1 cellular context compared by ENCODE assay signal in the genomic region with DNA sequence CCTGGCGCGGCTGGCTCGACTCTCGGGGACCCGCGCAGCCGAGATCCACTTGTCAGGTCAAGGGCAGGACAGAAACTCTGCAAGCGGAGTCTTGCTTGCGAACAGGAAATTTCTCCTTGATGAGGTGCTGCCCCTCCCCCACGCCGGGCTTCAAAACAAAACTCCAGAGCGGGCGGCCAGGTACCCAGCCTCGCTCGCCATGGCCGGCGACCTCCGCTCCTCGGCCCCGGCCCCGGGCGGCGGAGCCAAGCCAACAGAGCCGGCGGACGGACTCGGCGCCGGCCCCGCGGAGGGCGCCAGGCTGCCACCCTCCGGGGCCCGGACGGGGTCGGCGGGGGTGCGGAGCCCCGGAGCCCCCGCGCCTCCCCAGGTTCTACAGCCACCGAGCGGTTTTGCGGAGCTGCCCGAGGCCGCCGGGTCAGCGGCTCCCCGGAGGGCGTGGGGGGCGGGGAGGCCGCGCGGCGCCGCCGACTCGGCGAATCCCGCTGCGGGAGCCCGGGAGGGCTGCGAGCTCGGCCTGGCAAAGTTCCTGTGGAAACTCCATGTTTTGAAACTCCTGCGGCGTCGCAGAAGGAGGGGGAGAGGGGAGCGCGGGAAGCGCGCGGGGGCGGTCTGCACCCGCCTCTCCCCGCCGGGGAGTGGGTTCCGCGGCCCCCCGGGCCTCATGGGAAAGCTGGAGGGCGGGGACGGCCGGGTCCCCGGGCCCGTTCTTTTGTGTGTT.
A peak's percentile ranks its signal among the peaks of the same experiment; 100 is the strongest.
TF ChIP-seq lines count a peak whose summit lies in the region.

No MANE protein-coding gene starts in this region.

TF ChIP-seq in K562, 482 proteins besides CTCF, POLR2A, EP300 and RAD21 (continued from another document and continues in another):
- TF ChIP-seq, protein P1, sequence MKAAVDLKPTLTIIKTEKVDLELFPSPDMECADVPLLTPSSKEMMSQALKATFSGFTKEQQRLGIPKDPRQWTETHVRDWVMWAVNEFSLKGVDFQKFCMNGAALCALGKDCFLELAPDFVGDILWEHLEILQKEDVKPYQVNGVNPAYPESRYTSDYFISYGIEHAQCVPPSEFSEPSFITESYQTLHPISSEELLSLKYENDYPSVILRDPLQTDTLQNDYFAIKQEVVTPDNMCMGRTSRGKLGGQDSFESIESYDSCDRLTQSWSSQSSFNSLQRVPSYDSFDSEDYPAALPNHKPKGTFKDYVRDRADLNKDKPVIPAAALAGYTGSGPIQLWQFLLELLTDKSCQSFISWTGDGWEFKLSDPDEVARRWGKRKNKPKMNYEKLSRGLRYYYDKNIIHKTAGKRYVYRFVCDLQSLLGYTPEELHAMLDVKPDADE (conservative IDR thresholded peaks at IDR 0.05; ENCODE audit: control insufficient read depth, low read depth, low read length) = 0 out of 2 replicates have a peak, but pooled peaks have one; percentile 19
- TF ChIP-seq HNRNPLL (IDR thresholded peaks at IDR 0.05; ENCODE audit: low read depth, low read length, poor library complexity, severe bottlenecking) = no peak
- TF ChIP-seq FOS (IDR thresholded peaks at IDR 0.05; ENCODE audit: extremely low read depth, insufficient read length) = no peak
- TF ChIP-seq ZNF639 (CRISPR knock-in tag; conservative IDR thresholded peaks at IDR 0.05 in 1 of 2, IDR thresholded peaks at IDR 0.05 in 1 of 2) = peak in 1 of 2 experiments; percentile 66; a peak in 2 of 4 replicates
- TF ChIP-seq ZNF584 (CRISPR knock-in tag; IDR thresholded peaks at IDR 0.05; ENCODE audit: low read depth) = 0 out of 2 replicates have a peak, but pooled peaks have one; percentile 58
- TF ChIP-seq, protein P2, sequence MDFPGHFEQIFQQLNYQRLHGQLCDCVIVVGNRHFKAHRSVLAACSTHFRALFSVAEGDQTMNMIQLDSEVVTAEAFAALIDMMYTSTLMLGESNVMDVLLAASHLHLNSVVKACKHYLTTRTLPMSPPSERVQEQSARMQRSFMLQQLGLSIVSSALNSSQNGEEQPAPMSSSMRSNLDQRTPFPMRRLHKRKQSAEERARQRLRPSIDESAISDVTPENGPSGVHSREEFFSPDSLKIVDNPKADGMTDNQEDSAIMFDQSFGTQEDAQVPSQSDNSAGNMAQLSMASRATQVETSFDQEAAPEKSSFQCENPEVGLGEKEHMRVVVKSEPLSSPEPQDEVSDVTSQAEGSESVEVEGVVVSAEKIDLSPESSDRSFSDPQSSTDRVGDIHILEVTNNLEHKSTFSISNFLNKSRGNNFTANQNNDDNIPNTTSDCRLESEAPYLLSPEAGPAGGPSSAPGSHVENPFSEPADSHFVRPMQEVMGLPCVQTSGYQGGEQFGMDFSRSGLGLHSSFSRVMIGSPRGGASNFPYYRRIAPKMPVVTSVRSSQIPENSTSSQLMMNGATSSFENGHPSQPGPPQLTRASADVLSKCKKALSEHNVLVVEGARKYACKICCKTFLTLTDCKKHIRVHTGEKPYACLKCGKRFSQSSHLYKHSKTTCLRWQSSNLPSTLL (IDR thresholded peaks at IDR 0.05) = no peak
- no peak for TF ChIP-seq MAFF (IDR thresholded peaks at IDR 0.05; ENCODE audit: low read length)
- TF ChIP-seq COPS2 (conservative IDR thresholded peaks at IDR 0.05) = no peak
- no peak for TF ChIP-seq ESRRA (IDR thresholded peaks at IDR 0.05; ENCODE audit: borderline replicate concordance, low read depth)
- TF ChIP-seq ZBTB1 (CRISPR knock-in tag; IDR thresholded peaks at IDR 0.05; ENCODE audit: borderline replicate concordance, low read depth) = peak; percentile 8; the same call in 1 of the 2 replicates
- no peak for TF ChIP-seq PHF20 (IDR thresholded peaks at IDR 0.05; ENCODE audit: partially characterized antibody)
- no peak for TF ChIP-seq TFAM (CRISPR knock-in tag; conservative IDR thresholded peaks at IDR 0.05)
- TF ChIP-seq MTA3 (IDR thresholded peaks at IDR 0.05; ENCODE audit: borderline replicate concordance) = 0 out of 2 replicates have a peak, but pooled peaks have one; percentile 12
- TF ChIP-seq POLR2G (IDR thresholded peaks at IDR 0.05; ENCODE audit: low read depth, low read length) = peak; percentile 83
- 0 out of 2 replicates have a peak, but pooled peaks have one; percentile 5 for TF ChIP-seq NFIC (IDR thresholded peaks at IDR 0.05)
- no peak for TF ChIP-seq ZEB2 (IDR thresholded peaks at IDR 0.05)
- no peak for TF ChIP-seq GTF2F1 (IDR thresholded peaks at IDR 0.05; ENCODE audit: low read depth, low read length)
- TF ChIP-seq GTF2E2 (tag; IDR thresholded peaks at IDR 0.05) = peak; percentile 88
- TF ChIP-seq ZNF197 (CRISPR knock-in tag; IDR thresholded peaks at IDR 0.05; ENCODE audit: low read depth) = peak; percentile 59; the same call in 1 of the 2 replicates
- TF ChIP-seq ZBTB7A (IDR thresholded peaks at IDR 0.05; ENCODE audit: borderline replicate concordance, control insufficient read depth, low read depth, low read length) = peak; percentile 98
- TF ChIP-seq HMGN3 (IDR thresholded peaks at IDR 0.05; ENCODE audit: borderline replicate concordance, extremely low read depth, insufficient read length, low read depth, low read length) = peak; percentile 65
- TF ChIP-seq E2F3 (CRISPR knock-in tag; IDR thresholded peaks at IDR 0.05) = 0 out of 2 replicates have a peak, but pooled peaks have one; percentile 25
- no peak for TF ChIP-seq TBP (optimal IDR thresholded peaks at IDR 0.05; ENCODE audit: low read depth, low read length)
- TF ChIP-seq HNRNPH1 (optimal IDR thresholded peaks at IDR 0.05; ENCODE audit: low read depth, low read length) = no peak
- TF ChIP-seq TAF1 (IDR thresholded peaks at IDR 0.05; ENCODE audit: control insufficient read depth, extremely low read depth, insufficient read depth, low read length, severe bottlenecking) = peak; percentile 42
- no peak for TF ChIP-seq ARHGAP35 (IDR thresholded peaks at IDR 0.05; ENCODE audit: partially characterized antibody)
- peak in 1 of 2 experiments; percentile 21; a peak in 2 of 4 replicates for TF ChIP-seq NRF1 (conservative IDR thresholded peaks at IDR 0.05 in 1 of 2, IDR thresholded peaks at IDR 0.05 in 1 of 2)
- no peak for TF ChIP-seq CHD4 (IDR thresholded peaks at IDR 0.05; ENCODE audit: insufficient read depth, insufficient replicate concordance, low read depth, low read length, poor library complexity, severe bottlenecking)
- no peak for TF ChIP-seq ZNF699 (CRISPR knock-in tag; IDR thresholded peaks at IDR 0.05; ENCODE audit: insufficient replicate concordance)
- no peak for TF ChIP-seq RHOXF2B (CRISPR knock-in tag; conservative IDR thresholded peaks at IDR 0.05)
- no peak for TF ChIP-seq NEUROD1 (IDR thresholded peaks at IDR 0.05; ENCODE audit: borderline replicate concordance, low read depth, low read length, partially characterized antibody)
- no peak for TF ChIP-seq ZKSCAN8 (CRISPR knock-in tag; IDR thresholded peaks at IDR 0.05)
- peak in 1 of 3 experiments; percentile 26 for TF ChIP-seq YY1 (IDR thresholded peaks at IDR 0.05; ENCODE audit: borderline replicate concordance in 1 of 3, control insufficient read depth in 1 of 3, extremely low read depth in 1 of 3, insufficient read depth in 3 of 3, insufficient read length in 1 of 3, insufficient replicate concordance in 2 of 3, low read depth in 1 of 3, low read length in 2 of 3)
- TF ChIP-seq CBFA2T2 (conservative IDR thresholded peaks at IDR 0.05) = no peak
- no peak for TF ChIP-seq ZNF785 (CRISPR knock-in tag; IDR thresholded peaks at IDR 0.05)
- TF ChIP-seq SOX6 (IDR thresholded peaks at IDR 0.05) = no peak
- TF ChIP-seq CHD1 (IDR thresholded peaks at IDR 0.05; ENCODE audit: low read length) = peak; percentile 6
- TF ChIP-seq, protein P3, sequence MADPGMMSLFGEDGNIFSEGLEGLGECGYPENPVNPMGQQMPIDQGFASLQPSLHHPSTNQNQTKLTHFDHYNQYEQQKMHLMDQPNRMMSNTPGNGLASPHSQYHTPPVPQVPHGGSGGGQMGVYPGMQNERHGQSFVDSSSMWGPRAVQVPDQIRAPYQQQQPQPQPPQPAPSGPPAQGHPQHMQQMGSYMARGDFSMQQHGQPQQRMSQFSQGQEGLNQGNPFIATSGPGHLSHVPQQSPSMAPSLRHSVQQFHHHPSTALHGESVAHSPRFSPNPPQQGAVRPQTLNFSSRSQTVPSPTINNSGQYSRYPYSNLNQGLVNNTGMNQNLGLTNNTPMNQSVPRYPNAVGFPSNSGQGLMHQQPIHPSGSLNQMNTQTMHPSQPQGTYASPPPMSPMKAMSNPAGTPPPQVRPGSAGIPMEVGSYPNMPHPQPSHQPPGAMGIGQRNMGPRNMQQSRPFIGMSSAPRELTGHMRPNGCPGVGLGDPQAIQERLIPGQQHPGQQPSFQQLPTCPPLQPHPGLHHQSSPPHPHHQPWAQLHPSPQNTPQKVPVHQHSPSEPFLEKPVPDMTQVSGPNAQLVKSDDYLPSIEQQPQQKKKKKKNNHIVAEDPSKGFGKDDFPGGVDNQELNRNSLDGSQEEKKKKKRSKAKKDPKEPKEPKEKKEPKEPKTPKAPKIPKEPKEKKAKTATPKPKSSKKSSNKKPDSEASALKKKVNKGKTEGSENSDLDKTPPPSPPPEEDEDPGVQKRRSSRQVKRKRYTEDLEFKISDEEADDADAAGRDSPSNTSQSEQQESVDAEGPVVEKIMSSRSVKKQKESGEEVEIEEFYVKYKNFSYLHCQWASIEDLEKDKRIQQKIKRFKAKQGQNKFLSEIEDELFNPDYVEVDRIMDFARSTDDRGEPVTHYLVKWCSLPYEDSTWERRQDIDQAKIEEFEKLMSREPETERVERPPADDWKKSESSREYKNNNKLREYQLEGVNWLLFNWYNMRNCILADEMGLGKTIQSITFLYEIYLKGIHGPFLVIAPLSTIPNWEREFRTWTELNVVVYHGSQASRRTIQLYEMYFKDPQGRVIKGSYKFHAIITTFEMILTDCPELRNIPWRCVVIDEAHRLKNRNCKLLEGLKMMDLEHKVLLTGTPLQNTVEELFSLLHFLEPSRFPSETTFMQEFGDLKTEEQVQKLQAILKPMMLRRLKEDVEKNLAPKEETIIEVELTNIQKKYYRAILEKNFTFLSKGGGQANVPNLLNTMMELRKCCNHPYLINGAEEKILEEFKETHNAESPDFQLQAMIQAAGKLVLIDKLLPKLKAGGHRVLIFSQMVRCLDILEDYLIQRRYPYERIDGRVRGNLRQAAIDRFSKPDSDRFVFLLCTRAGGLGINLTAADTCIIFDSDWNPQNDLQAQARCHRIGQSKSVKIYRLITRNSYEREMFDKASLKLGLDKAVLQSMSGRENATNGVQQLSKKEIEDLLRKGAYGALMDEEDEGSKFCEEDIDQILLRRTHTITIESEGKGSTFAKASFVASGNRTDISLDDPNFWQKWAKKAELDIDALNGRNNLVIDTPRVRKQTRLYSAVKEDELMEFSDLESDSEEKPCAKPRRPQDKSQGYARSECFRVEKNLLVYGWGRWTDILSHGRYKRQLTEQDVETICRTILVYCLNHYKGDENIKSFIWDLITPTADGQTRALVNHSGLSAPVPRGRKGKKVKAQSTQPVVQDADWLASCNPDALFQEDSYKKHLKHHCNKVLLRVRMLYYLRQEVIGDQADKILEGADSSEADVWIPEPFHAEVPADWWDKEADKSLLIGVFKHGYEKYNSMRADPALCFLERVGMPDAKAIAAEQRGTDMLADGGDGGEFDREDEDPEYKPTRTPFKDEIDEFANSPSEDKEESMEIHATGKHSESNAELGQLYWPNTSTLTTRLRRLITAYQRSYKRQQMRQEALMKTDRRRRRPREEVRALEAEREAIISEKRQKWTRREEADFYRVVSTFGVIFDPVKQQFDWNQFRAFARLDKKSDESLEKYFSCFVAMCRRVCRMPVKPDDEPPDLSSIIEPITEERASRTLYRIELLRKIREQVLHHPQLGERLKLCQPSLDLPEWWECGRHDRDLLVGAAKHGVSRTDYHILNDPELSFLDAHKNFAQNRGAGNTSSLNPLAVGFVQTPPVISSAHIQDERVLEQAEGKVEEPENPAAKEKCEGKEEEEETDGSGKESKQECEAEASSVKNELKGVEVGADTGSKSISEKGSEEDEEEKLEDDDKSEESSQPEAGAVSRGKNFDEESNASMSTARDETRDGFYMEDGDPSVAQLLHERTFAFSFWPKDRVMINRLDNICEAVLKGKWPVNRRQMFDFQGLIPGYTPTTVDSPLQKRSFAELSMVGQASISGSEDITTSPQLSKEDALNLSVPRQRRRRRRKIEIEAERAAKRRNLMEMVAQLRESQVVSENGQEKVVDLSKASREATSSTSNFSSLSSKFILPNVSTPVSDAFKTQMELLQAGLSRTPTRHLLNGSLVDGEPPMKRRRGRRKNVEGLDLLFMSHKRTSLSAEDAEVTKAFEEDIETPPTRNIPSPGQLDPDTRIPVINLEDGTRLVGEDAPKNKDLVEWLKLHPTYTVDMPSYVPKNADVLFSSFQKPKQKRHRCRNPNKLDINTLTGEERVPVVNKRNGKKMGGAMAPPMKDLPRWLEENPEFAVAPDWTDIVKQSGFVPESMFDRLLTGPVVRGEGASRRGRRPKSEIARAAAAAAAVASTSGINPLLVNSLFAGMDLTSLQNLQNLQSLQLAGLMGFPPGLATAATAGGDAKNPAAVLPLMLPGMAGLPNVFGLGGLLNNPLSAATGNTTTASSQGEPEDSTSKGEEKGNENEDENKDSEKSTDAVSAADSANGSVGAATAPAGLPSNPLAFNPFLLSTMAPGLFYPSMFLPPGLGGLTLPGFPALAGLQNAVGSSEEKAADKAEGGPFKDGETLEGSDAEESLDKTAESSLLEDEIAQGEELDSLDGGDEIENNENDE (IDR thresholded peaks at IDR 0.05; ENCODE audit: low read depth, low read length) = no peak
